Comparison of ENCODE assay signal across 11 cellular contexts in the genomic region with DNA sequence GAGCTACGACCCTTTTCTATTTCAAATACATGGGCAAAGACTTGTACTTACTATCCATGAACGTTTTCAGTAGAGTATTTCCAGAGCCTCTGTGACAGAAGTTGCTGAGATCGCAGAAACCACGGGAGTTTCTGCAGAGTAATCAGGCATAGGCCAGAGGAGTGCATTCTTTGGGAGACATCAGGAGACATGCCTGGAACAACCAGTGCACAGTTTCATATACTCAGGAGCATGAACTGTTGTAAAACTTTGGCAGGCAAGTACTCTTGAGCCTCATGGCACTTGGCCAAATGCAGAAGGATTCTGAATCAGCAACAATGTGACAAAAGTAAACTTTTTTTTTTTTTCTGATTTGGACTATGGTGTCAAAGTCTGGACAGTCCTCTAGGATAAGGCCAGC.
DNase-seq lines count a peak whose midpoint lies in the region; ATAC-seq and TF ChIP-seq lines count a peak whose summit lies in the region.
"Had no signal": no experiment of that assay in that cellular context is flagged by ENCODE, and none has a peak within 500 bp of the region (broad histone marks: within the 10 kb centered on the region; RNA-seq: fewer than 3 reads in every experiment).

No MANE protein-coding gene starts in this region.

- H3K9me3 ChIP-seq in HEK293 (ENCODE audit: control insufficient read depth, insufficient read depth, low read depth, low read length) = no peaks in the 10 kb centered on the region
- H3K9me3 ChIP-seq: pancreas had no signal

- H3K4me3 Mint-ChIP-seq in activated T-cell treated with anti-CD3 and anti-CD28 coated beads, Interleukin-2, amount 50 U/mL, for 72 hours = no peak overlapping the region

- ATAC-seq in GM19452 (IDR thresholded peaks at IDR 0.05; ENCODE audit: unreplicated experiment) (no peak), HG03280 (IDR thresholded peaks at IDR 0.05; ENCODE audit: unreplicated experiment) (no peak)
- no peak for ATAC-seq in activated T-cell treated with anti-CD3 and anti-CD28 coated beads, Interleukin-2, amount 50 U/mL, for 72 hours (replicated peaks in 1 of 2)
- ATAC-seq: Right ventricle myocardium inferior had no signal

- H3K27ac Mint-ChIP-seq in activated T-cell treated with anti-CD3 and anti-CD28 coated beads, Interleukin-2, amount 50 U/mL, for 72 hours = no peak overlapping the region

- no peaks in the 10 kb centered on the region for H3K4me1 ChIP-seq in HEK293 (ENCODE audit: control insufficient read depth, insufficient read depth, low read length)
- H3K4me1 ChIP-seq: pancreas had no signal

- H3K27me3 Mint-ChIP-seq in activated T-cell treated with anti-CD3 and anti-CD28 coated beads, Interleukin-2, amount 50 U/mL, for 72 hours (ENCODE audit: low read depth) = no peaks in the 10 kb centered on the region

- no peak for TF ChIP-seq CTCF in HEK293 (tag by site-specific recombination; IDR thresholded peaks at IDR 0.05)

- H3K36me3 ChIP-seq in HEK293 (ENCODE audit: control insufficient read depth in 2 of 2, insufficient read depth in 1 of 2, low read length in 2 of 2) = no peaks in the 10 kb centered on the region
- H3K36me3 ChIP-seq: pancreas had no signal

- peaks cover 2 to 10% of the 10 kb centered on the region in 2 donors for H3K9me3 Mint-ChIP-seq in activated T-cell treated with anti-CD3 and anti-CD28 coated beads, Interleukin-2, amount 50 U/mL, for 72 hours

- no peaks in the 10 kb centered on the region for H3K36me3 Mint-ChIP-seq in activated T-cell treated with anti-CD3 and anti-CD28 coated beads, Interleukin-2, amount 50 U/mL, for 72 hours (ENCODE audit: insufficient read depth in 2 of 2)

- H3K4me3 ChIP-seq in HEK293 (ENCODE audit: low read depth, low read length) (no peak overlapping the region), skeletal muscle cell (ENCODE audit: low read depth, low read length) (no peak overlapping the region)
- H3K4me3 ChIP-seq: pancreas had no signal

- POLR2A ChIA-PET in HEK293 (lab: Yijun Ruan, JAX) = interaction anchor here (0.6 kb wide), 1 partner anchor 12 kb away, joined by 7 read pairs; no protein-coding TSS in a partner anchor

- no peaks in the 10 kb centered on the region for H3K4me1 Mint-ChIP-seq in activated T-cell treated with anti-CD3 and anti-CD28 coated beads, Interleukin-2, amount 50 U/mL, for 72 hours (ENCODE audit: low read depth)

- DNase-seq in OCI-M1 (lab: John Stamatoyannopoulos, UW) = peak; percentile 32
- DNase-seq in foreskin melanocyte = peak; percentile 12
- DNase-seq in skeletal muscle cell (ENCODE audit: low read depth) = peak; percentile 29
- DNase-seq in activated effector memory CD4-positive, alpha-beta T cell treated with anti-CD3 and anti-CD28 coated beads, Interleukin-2, amount 50 U/mL, for 16 hours = no peak
- DNase-seq in activated T-cell treated with anti-CD3 and anti-CD28 coated beads, Interleukin-2, amount 50 U/mL, for 72 hours = no peak
- DNase-seq: NCI-H1436 treated with DMSO at 0.1 percent for 48 hours had no signal

- no peak overlapping the region for H3K27ac ChIP-seq in HEK293 (ENCODE audit: extremely low read depth, low read depth, low read length)
- H3K27ac ChIP-seq: pancreas had no signal

- CTCF ChIA-PET in HEK293 (lab: Yijun Ruan, JAX) = no interaction called here

TF ChIP-seq in HEK293, 187 proteins besides CTCF, POLR2A, EP300 and RAD21:
- peak; percentile 66 for TF ChIP-seq ZNF335 (tag by site-specific recombination; conservative IDR thresholded peaks at IDR 0.05)
- TF ChIP-seq, protein P1, sequence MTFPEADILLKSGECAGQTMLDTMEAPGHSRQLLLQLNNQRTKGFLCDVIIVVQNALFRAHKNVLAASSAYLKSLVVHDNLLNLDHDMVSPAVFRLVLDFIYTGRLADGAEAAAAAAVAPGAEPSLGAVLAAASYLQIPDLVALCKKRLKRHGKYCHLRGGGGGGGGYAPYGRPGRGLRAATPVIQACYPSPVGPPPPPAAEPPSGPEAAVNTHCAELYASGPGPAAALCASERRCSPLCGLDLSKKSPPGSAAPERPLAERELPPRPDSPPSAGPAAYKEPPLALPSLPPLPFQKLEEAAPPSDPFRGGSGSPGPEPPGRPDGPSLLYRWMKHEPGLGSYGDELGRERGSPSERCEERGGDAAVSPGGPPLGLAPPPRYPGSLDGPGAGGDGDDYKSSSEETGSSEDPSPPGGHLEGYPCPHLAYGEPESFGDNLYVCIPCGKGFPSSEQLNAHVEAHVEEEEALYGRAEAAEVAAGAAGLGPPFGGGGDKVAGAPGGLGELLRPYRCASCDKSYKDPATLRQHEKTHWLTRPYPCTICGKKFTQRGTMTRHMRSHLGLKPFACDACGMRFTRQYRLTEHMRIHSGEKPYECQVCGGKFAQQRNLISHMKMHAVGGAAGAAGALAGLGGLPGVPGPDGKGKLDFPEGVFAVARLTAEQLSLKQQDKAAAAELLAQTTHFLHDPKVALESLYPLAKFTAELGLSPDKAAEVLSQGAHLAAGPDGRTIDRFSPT (tag by site-specific recombination; IDR thresholded peaks at IDR 0.05) = no peak
- TF ChIP-seq ZFP37 (tag by site-specific recombination; IDR thresholded peaks at IDR 0.05) = no peak
- TF ChIP-seq YY1 (tag by site-specific recombination; IDR thresholded peaks at IDR 0.05) = no peak
- no peak for TF ChIP-seq ZNF514 (tag by site-specific recombination; IDR thresholded peaks at IDR 0.05)
- TF ChIP-seq, protein P2, sequence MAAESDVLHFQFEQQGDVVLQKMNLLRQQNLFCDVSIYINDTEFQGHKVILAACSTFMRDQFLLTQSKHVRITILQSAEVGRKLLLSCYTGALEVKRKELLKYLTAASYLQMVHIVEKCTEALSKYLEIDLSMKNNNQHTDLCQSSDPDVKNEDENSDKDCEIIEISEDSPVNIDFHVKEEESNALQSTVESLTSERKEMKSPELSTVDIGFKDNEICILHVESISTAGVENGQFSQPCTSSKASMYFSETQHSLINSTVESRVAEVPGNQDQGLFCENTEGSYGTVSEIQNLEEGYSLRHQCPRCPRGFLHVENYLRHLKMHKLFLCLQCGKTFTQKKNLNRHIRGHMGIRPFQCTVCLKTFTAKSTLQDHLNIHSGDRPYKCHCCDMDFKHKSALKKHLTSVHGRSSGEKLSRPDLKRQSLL (tag by site-specific recombination; IDR thresholded peaks at IDR 0.05) = peak; percentile 21; the same call in 1 of the 2 replicates
- TF ChIP-seq ZNF37A (tag by site-specific recombination; IDR thresholded peaks at IDR 0.05) = no peak
- no peak for TF ChIP-seq ZNF24 (tag by site-specific recombination; IDR thresholded peaks at IDR 0.05)
- no peak for TF ChIP-seq ZNF654 (tag by site-specific recombination; IDR thresholded peaks at IDR 0.05; ENCODE audit: low read depth)
- TF ChIP-seq ZNF837 (tag by site-specific recombination; IDR thresholded peaks at IDR 0.05) = no peak
- TF ChIP-seq ZNF621 (tag by site-specific recombination; IDR thresholded peaks at IDR 0.05) = no peak
- TF ChIP-seq PRDM10 (tag by site-specific recombination; IDR thresholded peaks at IDR 0.05) = no peak

Comparison
In these comparisons a context has a peak if more than half of its experiments do, and no peak if none do; other contexts are left out.
1. DNase-seq: peak in OCI-M1 (single experiment), foreskin melanocyte (single experiment) and skeletal muscle cell (single experiment); none in activated effector memory CD4-positive, alpha-beta T cell treated with anti-CD3 and anti-CD28 coated beads, Interleukin-2, amount 50 U/mL, for 16 hours (single experiment) and activated T-cell treated with anti-CD3 and anti-CD28 coated beads, Interleukin-2, amount 50 U/mL, for 72 hours (0 of 2).